Comparison of ENCODE assay signal across 16 cellular contexts in genomic region chr20:50019466-50020256, GRCh38. TPM values are rescaled to one million over a fixed set of nuclear protein-coding genes. Genes with fewer than 3 reads are reported as not detected.
A peak's percentile ranks its signal among the peaks of the same experiment; 100 is the strongest.
DNase-seq lines count a peak whose midpoint lies in the region; ATAC-seq and TF ChIP-seq lines count a peak whose summit lies in the region.
"Had no signal": no experiment of that assay in that cellular context is flagged by ENCODE, and none has a peak within 500 bp of the region (broad histone marks: within the 10 kb centered on the region; RNA-seq: fewer than 3 reads in every experiment).

No MANE protein-coding gene starts in this region.

- H3K4me2 ChIP-seq in osteoblast (ENCODE audit: insufficient read depth, low read length) (no peak overlapping the region), MM.1S (ENCODE audit: low read depth, low read length) (no peak overlapping the region)

- H2AFZ ChIP-seq in osteoblast (ENCODE audit: low read length) = no peak overlapping the region
- H2AFZ ChIP-seq in MM.1S (ENCODE audit: low read length) = no peak overlapping the region

- ATAC-seq in GM19351 (IDR thresholded peaks at IDR 0.05; ENCODE audit: unreplicated experiment) (no peak), HG03432 (IDR thresholded peaks at IDR 0.05; ENCODE audit: unreplicated experiment) (no peak), GM19463 (IDR thresholded peaks at IDR 0.05; ENCODE audit: unreplicated experiment) (no peak)
- ATAC-seq: HCT116, sciatic nerve, WTC11 had no signal

- H3K4me3 ChIP-seq in osteoblast (ENCODE audit: insufficient read depth, low read length) = no peak overlapping the region
- no peak overlapping the region for H3K4me3 ChIP-seq in MM.1S (ENCODE audit: low read length)

- H3K36me3 ChIP-seq in osteoblast (ENCODE audit: insufficient read depth, low read length) (no peaks in the 10 kb centered on the region), MM.1S (replicated peaks; ENCODE audit: insufficient read depth, low read length) (no peaks in the 10 kb centered on the region)

- DNase-seq in HPDE6-E6E7 (ENCODE audit: extremely low spot score) (peak; percentile 78), RPMI8226 (peak; percentile 18), globus pallidus (ENCODE audit: low spot score) (peak; percentile 19), osteoblast (ENCODE audit: insufficient read length, low spot score, missing footprints) (peak; percentile 80), MM.1S (no peak)
- DNase-seq: CD4-positive, alpha-beta T cell; cerebellar nuclear complex; NCI-H1092 treated with DMSO at 0.1 percent for 48 hours; NCI-H510A; SHP77 had no signal

- H3K9me3 ChIP-seq in osteoblast (ENCODE audit: low read depth, low read length) (no peaks in the 10 kb centered on the region), MM.1S (replicated peaks; ENCODE audit: insufficient read depth, low read length) (no peaks in the 10 kb centered on the region)

- no peaks in the 10 kb centered on the region for H3K79me2 ChIP-seq in osteoblast (ENCODE audit: insufficient read depth, low read length)
- no peaks in the 10 kb centered on the region for H3K79me2 ChIP-seq in MM.1S (ENCODE audit: low read length)

- H3K4me1 ChIP-seq in osteoblast (ENCODE audit: insufficient read depth, low read length) = peaks cover 22% of the 10 kb centered on the region
- H3K4me1 ChIP-seq in MM.1S (ENCODE audit: low read length) = peaks cover 10% of the 10 kb centered on the region

- H3K27me3 ChIP-seq in osteoblast (ENCODE audit: insufficient read depth, low read length) (no peaks in the 10 kb centered on the region), MM.1S (replicated peaks; ENCODE audit: insufficient read depth, low read length) (no peaks in the 10 kb centered on the region; the same call in 1 of the 2 replicates)

- no peaks in the 10 kb centered on the region for H3K9me2 ChIP-seq in MM.1S (replicated peaks; ENCODE audit: insufficient read depth, low read length)

- no peak for TF ChIP-seq CTCF in osteoblast (IDR thresholded peaks at IDR 0.05; ENCODE audit: extremely low read depth, low read depth, low read length)
- no peak for TF ChIP-seq CTCF in MM.1S (IDR thresholded peaks at IDR 0.05; ENCODE audit: low read length)

- no peaks in the 10 kb centered on the region for H3F3A ChIP-seq in MM.1S (ENCODE audit: insufficient read depth, low read length)

- H4K20me1 ChIP-seq in osteoblast (ENCODE audit: insufficient read depth, low read length) (no peaks in the 10 kb centered on the region), MM.1S (ENCODE audit: insufficient read depth, low read length) (no peaks in the 10 kb centered on the region)

- no peak overlapping the region for H3K9ac ChIP-seq in MM.1S (ENCODE audit: low read length)

- H3K27ac ChIP-seq in osteoblast (ENCODE audit: low read depth, low read length) = no peak overlapping the region
- H3K27ac ChIP-seq in MM.1S (ENCODE audit: low read length) = no peak overlapping the region

RNA-seq across cellular contexts. Expression of gene SNAI1, which starts 36.9 kb away (rescaled TPM):
- total RNA-seq in osteoblast = 1.8 and 2.1 TPM in 2 replicates
